Comparison of ENCODE assay signal across 8 cellular contexts in genomic region chr12:111434680-111435338, GRCh38. TPM values are rescaled to one million over a fixed set of nuclear protein-coding genes. Genes with fewer than 3 reads are reported as not detected.
DNase-seq lines count a peak whose midpoint lies in the region; ATAC-seq and TF ChIP-seq lines count a peak whose summit lies in the region.

No MANE protein-coding gene starts in this region.

- peaks cover 88% of the 10 kb centered on the region for H3K4me1 ChIP-seq in skeletal muscle satellite cell (ENCODE audit: control insufficient read depth, insufficient read depth, low read length)

- H3K4me3 ChIP-seq in GM12875 (ENCODE audit: low read depth, low read length) = peak overlapping the region; percentile 8
- H3K4me3 ChIP-seq in fibroblast of villous mesenchyme (ENCODE audit: low read depth, low read length) = no peak overlapping the region
- peak overlapping the region; percentile 31 for H3K4me3 ChIP-seq in skeletal muscle satellite cell (ENCODE audit: low read length)

- no peaks in the 10 kb centered on the region for H3K27me3 ChIP-seq in skeletal muscle satellite cell (ENCODE audit: control insufficient read depth, insufficient read depth, low read length)

- peak overlapping the region; percentile 45 for H3K9ac ChIP-seq in skeletal muscle satellite cell (ENCODE audit: low read depth, low read length)

- peaks cover 39% of the 10 kb centered on the region for H3K36me3 ChIP-seq in skeletal muscle satellite cell (ENCODE audit: insufficient read depth, low read length)

- no peak for TF ChIP-seq CTCF in GM12875 (IDR thresholded peaks at IDR 0.05; ENCODE audit: borderline replicate concordance, insufficient read depth, low read depth, low read length)
- TF ChIP-seq CTCF in fibroblast of villous mesenchyme (IDR thresholded peaks at IDR 0.05; ENCODE audit: insufficient read depth, low read depth, low read length) = no peak

- no peaks in the 10 kb centered on the region for H3K9me3 ChIP-seq in skeletal muscle satellite cell (replicated peaks; ENCODE audit: low read length)

- peak overlapping the region; percentile 69 for H3K4me2 ChIP-seq in skeletal muscle satellite cell (ENCODE audit: low read length)

- ATAC-seq in HG02623 (IDR thresholded peaks at IDR 0.05; ENCODE audit: unreplicated experiment) = peak; percentile 50

- DNase-seq in NK-92 (lab: John Stamatoyannopoulos, UW; ENCODE audit: unreplicated experiment) = peak; percentile 52
- peak; percentile 68 to 78 for DNase-seq in activated T-helper 1 cell treated with anti-CD3 and anti-CD28 coated beads, Interleukin-2, amount 50 U/mL, for 16 hours (ENCODE audit: low read depth in 1 of 2, low spot score in 1 of 2)
- peak; percentile 91 for DNase-seq in fibroblast of villous mesenchyme (ENCODE audit: low read depth)
- DNase-seq in OCI-M2 (lab: John Stamatoyannopoulos, UW; ENCODE audit: unreplicated experiment) = no peak
- no peak for DNase-seq in GM19238 (ENCODE audit: insufficient read length, low spot score)

RNA-seq across cellular contexts. Expression of gene SH2B3, which starts 29.1 kb away (rescaled TPM):
- total RNA-seq in fibroblast of villous mesenchyme = 42.7 and 60.2 TPM in 2 replicates
- total RNA-seq in skeletal muscle satellite cell (2012; rRNA removed) = 62.6 and 84.1 TPM in 2 replicates

Comparison
In these comparisons a context has a peak if more than half of its experiments do, and no peak if none do; other contexts are left out.
1. DNase-seq: peak in NK-92 (single experiment), activated T-helper 1 cell treated with anti-CD3 and anti-CD28 coated beads, Interleukin-2, amount 50 U/mL, for 16 hours (2 of 2) and fibroblast of villous mesenchyme (single experiment); none in OCI-M2 (single experiment) and GM19238 (single experiment).